Comparison of ENCODE assay signal across 1 cellular context in genomic region chr12:121443911-121444841, GRCh38.
TF ChIP-seq lines count a peak whose summit lies in the region.

No MANE protein-coding gene starts in this region.

TF ChIP-seq in IMR-90, 13 proteins besides CTCF, POLR2A, EP300 and RAD21 (continued from another document):
- TF ChIP-seq ELK1 (IDR thresholded peaks at IDR 0.05; ENCODE audit: borderline replicate concordance, low read depth, low read length) = no peak
TF ChIP-seq in IMR-90: peak in this region for 0.
